9 cellular contexts compared by ENCODE assay signal in genomic region chr4:125750827-125751466, GRCh38.
DNase-seq lines count a peak whose midpoint lies in the region; ATAC-seq and TF ChIP-seq lines count a peak whose summit lies in the region.
"Had no signal": no experiment of that assay in that cellular context is flagged by ENCODE, and none has a peak within 500 bp of the region (broad histone marks: within the 10 kb centered on the region; RNA-seq: fewer than 3 reads in every experiment).

No MANE protein-coding gene starts in this region.

- H3K27me3 ChIP-seq in lung (ENCODE audit: control insufficient read depth, insufficient read depth) (no peaks in the 10 kb centered on the region), MM.1S (replicated peaks; ENCODE audit: insufficient read depth, low read length) (no peaks in the 10 kb centered on the region)

- H3K36me3 ChIP-seq in lung (ENCODE audit: control insufficient read depth in 2 of 2, insufficient read depth in 2 of 2, low read length in 2 of 2) (no peaks in the 10 kb centered on the region), MM.1S (replicated peaks; ENCODE audit: insufficient read depth, low read length) (no peaks in the 10 kb centered on the region)

- no peak overlapping the region for H2AFZ ChIP-seq in MM.1S (ENCODE audit: low read length)

- no peaks in the 10 kb centered on the region for H3K79me2 ChIP-seq in MM.1S (ENCODE audit: low read length)

- no peaks in the 10 kb centered on the region for H3K4me1 ChIP-seq in lung (ENCODE audit: control insufficient read depth in 2 of 2, insufficient read depth in 2 of 2, low read length in 2 of 2)
- no peaks in the 10 kb centered on the region for H3K4me1 ChIP-seq in MM.1S (ENCODE audit: low read length)

- H3K9me3 ChIP-seq in lung (ENCODE audit: control insufficient read depth in 2 of 2, insufficient read depth in 1 of 2, low read length in 1 of 2) (no peaks in the 10 kb centered on the region), MM.1S (replicated peaks; ENCODE audit: insufficient read depth, low read length) (no peaks in the 10 kb centered on the region)

- ATAC-seq in lung (ENCODE audit: insufficient read depth, low FRiP score) (no peak), HG03469 (IDR thresholded peaks at IDR 0.05; ENCODE audit: unreplicated experiment) (no peak)

- H3K4me2 ChIP-seq in MM.1S (ENCODE audit: low read depth, low read length): no peak overlapping the region

- H3K4me3 ChIP-seq in lung: no peak overlapping the region
- no peak overlapping the region for H3K4me3 ChIP-seq in MM.1S (ENCODE audit: low read length)

- 57 to 65% methylated on average over 6 of the region's 6 CpGs for WGBS in lung, 2 donors

- DNase-seq in AG08396 (ENCODE audit: low spot score) (peak; percentile 56), ecto neural progenitor cell (ENCODE audit: low spot score) (peak; percentile 53), lung (ENCODE audit: low spot score) (no peak), DMS153 (lab: John Stamatoyannopoulos, UW) (no peak), DMS114 treated with DMSO at 0.1 percent for 48 hours (lab: John Stamatoyannopoulos, UW; ENCODE audit: unreplicated experiment) (no peak), MM.1S (no peak)
- DNase-seq: NCI-H510A had no signal

- H3K9ac ChIP-seq in MM.1S (ENCODE audit: low read length): no peak overlapping the region

- TF ChIP-seq CTCF in LNCAP (IDR thresholded peaks at IDR 0.05) (peak; percentile 22; the same call in 1 of the 2 replicates), lung (IDR thresholded peaks at IDR 0.05; ENCODE audit: control extremely low read depth, extremely low read depth) (peak; percentile 28), MM.1S (IDR thresholded peaks at IDR 0.05; ENCODE audit: low read length) (no peak)

- H3F3A ChIP-seq in MM.1S (ENCODE audit: insufficient read depth, low read length): no peaks in the 10 kb centered on the region

- H4K20me1 ChIP-seq in MM.1S (ENCODE audit: insufficient read depth, low read length): no peaks in the 10 kb centered on the region

- H3K9me2 ChIP-seq in MM.1S (replicated peaks; ENCODE audit: insufficient read depth, low read length): no peaks in the 10 kb centered on the region

- H3K27ac ChIP-seq in lung (ENCODE audit: low read depth in 1 of 2, low read length in 1 of 2) (no peak overlapping the region), MM.1S (ENCODE audit: low read length) (no peak overlapping the region)

Comparison
In these comparisons a context has a peak if more than half of its experiments do, and no peak if none do; other contexts are left out.
1. DNase-seq: peak in AG08396 (single experiment) and ecto neural progenitor cell (single experiment); none in lung (single experiment), DMS153 (single experiment), DMS114 treated with DMSO at 0.1 percent for 48 hours (single experiment) and MM.1S (single experiment).